1 cellular context compared by ENCODE assay signal in the genomic region with DNA sequence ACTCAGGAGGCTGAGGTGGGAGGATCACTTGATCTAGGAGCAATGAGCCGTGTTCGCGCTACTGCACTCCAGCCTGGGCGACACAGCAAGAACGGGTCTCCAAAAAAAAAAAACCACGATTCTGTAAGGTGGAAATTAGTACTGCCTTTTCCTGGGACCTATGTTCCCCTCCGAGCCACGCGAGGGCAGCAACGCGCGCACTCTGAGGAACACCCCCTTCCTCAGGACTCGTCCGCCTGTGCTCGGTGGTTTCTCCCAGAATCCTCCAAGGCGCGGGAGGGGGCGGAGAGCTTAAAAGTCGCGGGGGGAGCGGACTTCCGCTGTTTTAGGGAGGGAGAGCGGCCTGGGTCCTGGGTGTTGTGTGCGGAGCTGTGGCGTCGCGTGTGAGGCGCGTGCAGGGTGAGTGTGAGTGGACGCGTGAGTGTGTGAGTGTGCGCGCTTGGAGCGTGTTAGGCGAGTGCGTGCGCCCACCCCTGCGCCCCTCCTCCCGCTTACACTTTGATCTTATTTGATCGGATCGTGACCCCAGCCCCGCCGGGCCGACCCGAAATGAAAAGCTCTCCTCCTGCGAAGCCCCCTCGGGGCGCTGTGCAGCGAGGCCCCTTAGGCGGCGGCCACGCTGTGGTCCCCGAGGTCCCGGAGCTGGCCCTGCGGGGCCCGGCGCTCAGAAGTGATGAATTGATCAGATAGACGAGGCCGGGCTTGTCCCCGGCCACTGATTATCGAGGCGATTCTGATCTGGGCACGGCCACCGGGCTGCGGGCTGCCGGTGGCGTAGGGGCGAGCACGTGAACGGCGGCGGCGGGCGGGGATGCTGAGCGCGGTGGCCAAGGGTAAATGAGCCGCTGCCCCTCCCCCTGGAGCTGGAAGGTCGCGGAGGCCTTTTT.
TF ChIP-seq lines count a peak whose summit lies in the region.

No MANE protein-coding gene starts in this region.

TF ChIP-seq in HEK293, 187 proteins besides CTCF, POLR2A, EP300 and RAD21 (continued from another document and continues in another):
- TF ChIP-seq ZNF324 (tag by site-specific recombination; IDR thresholded peaks at IDR 0.05) (peak; percentile 90; the same call in 1 of the 2 replicates), GFI1B (tag by site-specific recombination; IDR thresholded peaks at IDR 0.05) (peak; percentile 67; the same call in 1 of the 2 replicates), ZNF600 (tag by site-specific recombination; IDR thresholded peaks at IDR 0.05) (no peak), ZNF133 (tag by site-specific recombination; IDR thresholded peaks at IDR 0.05) (no peak), BCL11A (tag by site-specific recombination; IDR thresholded peaks at IDR 0.05; ENCODE audit: low read depth) (0 out of 2 replicates have a peak, but pooled peaks have one; percentile 45), PRDM10 (tag by site-specific recombination; IDR thresholded peaks at IDR 0.05) (peak; percentile 99), ZNF555 (tag by site-specific recombination; conservative IDR thresholded peaks at IDR 0.05) (no peak), ZNF121 (tag by site-specific recombination; IDR thresholded peaks at IDR 0.05) (0 out of 2 replicates have a peak, but pooled peaks have one; percentile 35), ZNF768 (tag by site-specific recombination; IDR thresholded peaks at IDR 0.05) (peak; percentile 14; the same call in 1 of the 2 replicates), ZNF302 (tag by site-specific recombination; IDR thresholded peaks at IDR 0.05; ENCODE audit: low read depth) (0 out of 2 replicates have a peak, but pooled peaks have one; percentile 50), OVOL3 (tag by site-specific recombination; IDR thresholded peaks at IDR 0.05) (peak; percentile 80; the same call in 1 of the 2 replicates), ZFP41 (tag by site-specific recombination; IDR thresholded peaks at IDR 0.05; ENCODE audit: borderline replicate concordance) (no peak), YY2 (tag by site-specific recombination; IDR thresholded peaks at IDR 0.05) (peak; percentile 42; the same call in 1 of the 2 replicates), KLF7 (tag by site-specific recombination; IDR thresholded peaks at IDR 0.05; ENCODE audit: borderline replicate concordance) (peak; percentile 89; the same call in 1 of the 2 replicates), ZNF19 (tag by site-specific recombination; IDR thresholded peaks at IDR 0.05; ENCODE audit: low read depth) (no peak), ZFHX2 (tag by site-specific recombination; conservative IDR thresholded peaks at IDR 0.05) (peak; percentile 88), ZNF501 (tag by site-specific recombination; IDR thresholded peaks at IDR 0.05) (peak; percentile 99), GLIS2 (tag by site-specific recombination; IDR thresholded peaks at IDR 0.05) (peak; percentile 99), ZBTB17 (tag by site-specific recombination; IDR thresholded peaks at IDR 0.05) (peak; percentile 93), ZNF658 (tag by site-specific recombination; IDR thresholded peaks at IDR 0.05) (no peak), ZNF639 (tag by site-specific recombination; IDR thresholded peaks at IDR 0.05) (peak; percentile 97), ZNF146 (tag by site-specific recombination; IDR thresholded peaks at IDR 0.05) (peak; percentile 75), ZNF350 (tag by site-specific recombination; IDR thresholded peaks at IDR 0.05) (no peak), ZNF140 (tag by site-specific recombination; IDR thresholded peaks at IDR 0.05) (no peak), ZNF677 (tag by site-specific recombination; IDR thresholded peaks at IDR 0.05) (no peak), ZNF433 (tag by site-specific recombination; IDR thresholded peaks at IDR 0.05; ENCODE audit: low read depth) (no peak), PRDM1 (tag by site-specific recombination; IDR thresholded peaks at IDR 0.05) (no peak), ZNF76 (tag by site-specific recombination; IDR thresholded peaks at IDR 0.05; ENCODE audit: borderline replicate concordance, low read depth) (peak; percentile 96), ZNF549 (tag by site-specific recombination; IDR thresholded peaks at IDR 0.05) (no peak), ZNF335 (tag by site-specific recombination; conservative IDR thresholded peaks at IDR 0.05) (peak; percentile 99), TCF7L2 (IDR thresholded peaks at IDR 0.05; ENCODE audit: borderline replicate concordance, low read depth, low read length) (0 out of 2 replicates have a peak, but pooled peaks have one; percentile 62), OSR2 (tag by site-specific recombination; IDR thresholded peaks at IDR 0.05) (no peak), HOXD13 (CRISPR knock-in tag; IDR thresholded peaks at IDR 0.05; ENCODE audit: borderline replicate concordance) (0 out of 2 replicates have a peak, but pooled peaks have one; percentile 15), ZNF280C (tag by site-specific recombination; IDR thresholded peaks at IDR 0.05) (no peak), ZBTB21 (tag by site-specific recombination; IDR thresholded peaks at IDR 0.05) (peak; percentile 61; the same call in 1 of the 2 replicates), WT1 (tag by site-specific recombination; IDR thresholded peaks at IDR 0.05) (peak; percentile 93), REPIN1 (tag by site-specific recombination; IDR thresholded peaks at IDR 0.05; ENCODE audit: low read depth) (peak; percentile 69; the same call in 1 of the 2 replicates), ZNF292 (tag by site-specific recombination; IDR thresholded peaks at IDR 0.05; ENCODE audit: borderline replicate concordance, low read depth) (no peak), SETDB1 (IDR thresholded peaks at IDR 0.05; ENCODE audit: insufficient read length, low read length) (peak; percentile 43), ZNF404 (tag by site-specific recombination; IDR thresholded peaks at IDR 0.05) (0 out of 2 replicates have a peak, but pooled peaks have one; percentile 36), ZXDB (tag by site-specific recombination; IDR thresholded peaks at IDR 0.05) (peak; percentile 91)
- TF ChIP-seq, protein P1, sequence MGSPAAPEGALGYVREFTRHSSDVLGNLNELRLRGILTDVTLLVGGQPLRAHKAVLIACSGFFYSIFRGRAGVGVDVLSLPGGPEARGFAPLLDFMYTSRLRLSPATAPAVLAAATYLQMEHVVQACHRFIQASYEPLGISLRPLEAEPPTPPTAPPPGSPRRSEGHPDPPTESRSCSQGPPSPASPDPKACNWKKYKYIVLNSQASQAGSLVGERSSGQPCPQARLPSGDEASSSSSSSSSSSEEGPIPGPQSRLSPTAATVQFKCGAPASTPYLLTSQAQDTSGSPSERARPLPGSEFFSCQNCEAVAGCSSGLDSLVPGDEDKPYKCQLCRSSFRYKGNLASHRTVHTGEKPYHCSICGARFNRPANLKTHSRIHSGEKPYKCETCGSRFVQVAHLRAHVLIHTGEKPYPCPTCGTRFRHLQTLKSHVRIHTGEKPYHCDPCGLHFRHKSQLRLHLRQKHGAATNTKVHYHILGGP (tag by site-specific recombination; IDR thresholded peaks at IDR 0.05): no peak
- TF ChIP-seq, protein P2, sequence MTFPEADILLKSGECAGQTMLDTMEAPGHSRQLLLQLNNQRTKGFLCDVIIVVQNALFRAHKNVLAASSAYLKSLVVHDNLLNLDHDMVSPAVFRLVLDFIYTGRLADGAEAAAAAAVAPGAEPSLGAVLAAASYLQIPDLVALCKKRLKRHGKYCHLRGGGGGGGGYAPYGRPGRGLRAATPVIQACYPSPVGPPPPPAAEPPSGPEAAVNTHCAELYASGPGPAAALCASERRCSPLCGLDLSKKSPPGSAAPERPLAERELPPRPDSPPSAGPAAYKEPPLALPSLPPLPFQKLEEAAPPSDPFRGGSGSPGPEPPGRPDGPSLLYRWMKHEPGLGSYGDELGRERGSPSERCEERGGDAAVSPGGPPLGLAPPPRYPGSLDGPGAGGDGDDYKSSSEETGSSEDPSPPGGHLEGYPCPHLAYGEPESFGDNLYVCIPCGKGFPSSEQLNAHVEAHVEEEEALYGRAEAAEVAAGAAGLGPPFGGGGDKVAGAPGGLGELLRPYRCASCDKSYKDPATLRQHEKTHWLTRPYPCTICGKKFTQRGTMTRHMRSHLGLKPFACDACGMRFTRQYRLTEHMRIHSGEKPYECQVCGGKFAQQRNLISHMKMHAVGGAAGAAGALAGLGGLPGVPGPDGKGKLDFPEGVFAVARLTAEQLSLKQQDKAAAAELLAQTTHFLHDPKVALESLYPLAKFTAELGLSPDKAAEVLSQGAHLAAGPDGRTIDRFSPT (tag by site-specific recombination; IDR thresholded peaks at IDR 0.05): no peak; the same call in 1 of the 2 replicates
- TF ChIP-seq, protein P3, sequence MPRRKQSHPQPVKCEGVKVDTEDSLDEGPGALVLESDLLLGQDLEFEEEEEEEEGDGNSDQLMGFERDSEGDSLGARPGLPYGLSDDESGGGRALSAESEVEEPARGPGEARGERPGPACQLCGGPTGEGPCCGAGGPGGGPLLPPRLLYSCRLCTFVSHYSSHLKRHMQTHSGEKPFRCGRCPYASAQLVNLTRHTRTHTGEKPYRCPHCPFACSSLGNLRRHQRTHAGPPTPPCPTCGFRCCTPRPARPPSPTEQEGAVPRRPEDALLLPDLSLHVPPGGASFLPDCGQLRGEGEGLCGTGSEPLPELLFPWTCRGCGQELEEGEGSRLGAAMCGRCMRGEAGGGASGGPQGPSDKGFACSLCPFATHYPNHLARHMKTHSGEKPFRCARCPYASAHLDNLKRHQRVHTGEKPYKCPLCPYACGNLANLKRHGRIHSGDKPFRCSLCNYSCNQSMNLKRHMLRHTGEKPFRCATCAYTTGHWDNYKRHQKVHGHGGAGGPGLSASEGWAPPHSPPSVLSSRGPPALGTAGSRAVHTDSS (tag by site-specific recombination; IDR thresholded peaks at IDR 0.05): peak; percentile 52; the same call in 1 of the 2 replicates
- TF ChIP-seq, protein P4, sequence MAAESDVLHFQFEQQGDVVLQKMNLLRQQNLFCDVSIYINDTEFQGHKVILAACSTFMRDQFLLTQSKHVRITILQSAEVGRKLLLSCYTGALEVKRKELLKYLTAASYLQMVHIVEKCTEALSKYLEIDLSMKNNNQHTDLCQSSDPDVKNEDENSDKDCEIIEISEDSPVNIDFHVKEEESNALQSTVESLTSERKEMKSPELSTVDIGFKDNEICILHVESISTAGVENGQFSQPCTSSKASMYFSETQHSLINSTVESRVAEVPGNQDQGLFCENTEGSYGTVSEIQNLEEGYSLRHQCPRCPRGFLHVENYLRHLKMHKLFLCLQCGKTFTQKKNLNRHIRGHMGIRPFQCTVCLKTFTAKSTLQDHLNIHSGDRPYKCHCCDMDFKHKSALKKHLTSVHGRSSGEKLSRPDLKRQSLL (tag by site-specific recombination; IDR thresholded peaks at IDR 0.05): peak; percentile 50; the same call in 1 of the 2 replicates
- TF ChIP-seq, protein P5, sequence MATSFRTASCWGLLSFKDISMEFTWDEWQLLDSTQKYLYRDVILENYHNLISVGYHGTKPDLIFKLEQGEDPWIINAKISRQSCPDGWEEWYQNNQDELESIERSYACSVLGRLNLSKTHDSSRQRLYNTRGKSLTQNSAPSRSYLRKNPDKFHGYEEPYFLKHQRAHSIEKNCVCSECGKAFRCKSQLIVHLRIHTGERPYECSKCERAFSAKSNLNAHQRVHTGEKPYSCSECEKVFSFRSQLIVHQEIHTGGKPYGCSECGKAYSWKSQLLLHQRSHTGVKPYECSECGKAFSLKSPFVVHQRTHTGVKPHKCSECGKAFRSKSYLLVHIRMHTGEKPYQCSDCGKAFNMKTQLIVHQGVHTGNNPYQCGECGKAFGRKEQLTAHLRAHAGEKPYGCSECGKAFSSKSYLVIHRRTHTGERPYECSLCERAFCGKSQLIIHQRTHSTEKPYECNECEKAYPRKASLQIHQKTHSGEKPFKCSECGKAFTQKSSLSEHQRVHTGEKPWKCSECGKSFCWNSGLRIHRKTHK (tag by site-specific recombination; IDR thresholded peaks at IDR 0.05): no peak
